Comparison of ENCODE assay signal across 10 cellular contexts in the genomic region with DNA sequence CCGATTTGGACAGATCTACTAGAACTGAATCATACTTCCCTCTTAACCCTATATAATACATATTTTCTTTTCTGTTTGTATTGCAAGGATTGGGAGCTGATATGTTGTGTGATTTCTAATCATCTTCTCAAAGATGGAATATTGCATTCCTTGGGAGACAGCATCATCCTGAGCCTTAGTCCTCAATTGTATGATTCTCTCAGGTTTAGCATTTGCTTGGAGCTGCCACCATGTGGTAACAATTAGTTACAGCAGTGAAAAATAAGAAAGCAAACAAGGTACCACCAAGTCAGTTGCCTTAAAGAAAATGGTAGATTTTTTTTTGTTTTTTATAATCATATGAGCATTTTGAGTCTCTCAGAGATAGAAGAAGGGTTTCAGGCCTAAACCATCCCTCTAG. TPM values are rescaled to one million over a fixed set of nuclear protein-coding genes. Genes with fewer than 3 reads are reported as not detected.
DNase-seq lines count a peak whose midpoint lies in the region; ATAC-seq and TF ChIP-seq lines count a peak whose summit lies in the region.
"Had no signal": no experiment of that assay in that cellular context is flagged by ENCODE, and none has a peak within 500 bp of the region (broad histone marks: within the 10 kb centered on the region; RNA-seq: fewer than 3 reads in every experiment).

No MANE protein-coding gene starts in this region.

- H3K4me1 Mint-ChIP-seq in CD14-positive monocyte: no peaks in the 10 kb centered on the region

- H3K27ac ChIP-seq in liver (ENCODE audit: low read depth in 1 of 2, low read length in 2 of 2): no peak overlapping the region

- TF ChIP-seq CTCF in CD14-positive monocyte (IDR thresholded peaks at IDR 0.05) (peak; percentile 8), astrocyte of the cerebellum (IDR thresholded peaks at IDR 0.05; ENCODE audit: low read depth, low read length, missing control alignments) (peak; percentile 49), liver (IDR thresholded peaks at IDR 0.05; ENCODE audit: low read depth, low read length, missing input control) (peak; percentile 40)

- POLR2A ChIA-PET in HEK293T (lab: Yijun Ruan, JAX): no interaction called here

- peak; percentile 53 to 60 for TF ChIP-seq RAD21 in liver (IDR thresholded peaks at IDR 0.05)

- 100% methylated on average over 1 of the region's 1 CpG for WGBS in liver

- no peaks in the 10 kb centered on the region for H3K9me3 ChIP-seq in liver (ENCODE audit: control insufficient read depth in 4 of 4, low read length in 3 of 4)

- CTCF ChIA-PET in HEK293T (lab: Yijun Ruan, JAX): interaction anchor here (0.5 to 1.6 kb wide), 3 partner anchors 12 to 1148 kb away, joined by 3 to 4 read pairs (median 3); a partner anchor contains a TSS

- H3K36me3 ChIP-seq in liver (ENCODE audit: control insufficient read depth in 4 of 4, insufficient read depth in 3 of 4, low read depth in 1 of 4, low read length in 3 of 4): peaks cover 5 to 78% (median 73%) of the 10 kb centered on the region in 4 donors

- H3K4me3 ChIP-seq in astrocyte of the cerebellum (ENCODE audit: low read depth, low read length) (no peak overlapping the region), liver (ENCODE audit: low read depth in 1 of 3, low read length in 3 of 3) (no peak overlapping the region)

- DNase-seq in CD14-positive monocyte (ENCODE audit: low spot score) (no peak), HEK293T (ENCODE audit: extremely low spot score) (peak; percentile 18), astrocyte of the cerebellum (ENCODE audit: low read depth) (no peak), GM19240 (ENCODE audit: insufficient read length, low spot score) (no peak)
- DNase-seq: activated CD4-positive, alpha-beta T cell treated with anti-CD3 and anti-CD28 coated beads for 4 hours; NCI-H524 had no signal

- no peaks in the 10 kb centered on the region for H3K9me3 Mint-ChIP-seq in CD14-positive monocyte

- no peaks in the 10 kb centered on the region for H3K27me3 Mint-ChIP-seq in CD14-positive monocyte (ENCODE audit: low read depth in 3 of 3)

- no peak overlapping the region for H3K9ac ChIP-seq in liver (ENCODE audit: low read depth in 1 of 2, low read length in 2 of 2)

- no peaks in the 10 kb centered on the region for H3K4me1 ChIP-seq in liver (ENCODE audit: control insufficient read depth in 4 of 4, insufficient read depth in 4 of 4, low read length in 3 of 4)

- intact Hi-C loops in CD14-positive monocyte (cut with micrococcal nuclease): no loop called here

- no peak overlapping the region for H3K4me3 Mint-ChIP-seq in CD14-positive monocyte

- no peaks in the 10 kb centered on the region for H3K27me3 ChIP-seq in liver (ENCODE audit: control insufficient read depth in 4 of 4, insufficient read depth in 4 of 4, low read length in 3 of 4)

- no peak overlapping the region for H3K27ac Mint-ChIP-seq in CD14-positive monocyte

- peaks cover 93 to 98% of the 10 kb centered on the region in 2 donors for H3K36me3 Mint-ChIP-seq in CD14-positive monocyte

- ATAC-seq in HG03095 (IDR thresholded peaks at IDR 0.05; ENCODE audit: unreplicated experiment) (no peak), GM21423 (IDR thresholded peaks at IDR 0.05; ENCODE audit: unreplicated experiment) (no peak), GM21737 (IDR thresholded peaks at IDR 0.05; ENCODE audit: unreplicated experiment) (no peak)

- in situ Hi-C loops in astrocyte of the cerebellum (cut with HindIII; ENCODE audit: low sequenced_read_pairs): no loop called here

TF ChIP-seq in HEK293T, 16 proteins besides CTCF, POLR2A, EP300 and RAD21:
- TF ChIP-seq NFRKB (IDR thresholded peaks at IDR 0.05) (no peak), LEF1 (IDR thresholded peaks at IDR 0.05; ENCODE audit: borderline replicate concordance) (no peak), ZNF384 (IDR thresholded peaks at IDR 0.05) (no peak), FOXK2 (IDR thresholded peaks at IDR 0.05) (no peak)
- TF ChIP-seq, protein P1, sequence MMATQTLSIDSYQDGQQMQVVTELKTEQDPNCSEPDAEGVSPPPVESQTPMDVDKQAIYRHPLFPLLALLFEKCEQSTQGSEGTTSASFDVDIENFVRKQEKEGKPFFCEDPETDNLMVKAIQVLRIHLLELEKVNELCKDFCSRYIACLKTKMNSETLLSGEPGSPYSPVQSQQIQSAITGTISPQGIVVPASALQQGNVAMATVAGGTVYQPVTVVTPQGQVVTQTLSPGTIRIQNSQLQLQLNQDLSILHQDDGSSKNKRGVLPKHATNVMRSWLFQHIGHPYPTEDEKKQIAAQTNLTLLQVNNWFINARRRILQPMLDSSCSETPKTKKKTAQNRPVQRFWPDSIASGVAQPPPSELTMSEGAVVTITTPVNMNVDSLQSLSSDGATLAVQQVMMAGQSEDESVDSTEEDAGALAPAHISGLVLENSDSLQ (IDR thresholded peaks at IDR 0.05): no peak

TF ChIP-seq in liver, 16 proteins besides CTCF, POLR2A, EP300 and RAD21:
- TF ChIP-seq HNF4A (conservative IDR thresholded peaks at IDR 0.05) (no peak), HNF4G (IDR thresholded peaks at IDR 0.05) (no peak), SP1 (IDR thresholded peaks at IDR 0.05) (no peak), TAF1 (conservative IDR thresholded peaks at IDR 0.05) (no peak)

RNA-seq across cellular contexts. Expression of a gene that starts 11.9 kb away (rescaled TPM):
- polyA plus RNA-seq in CD14-positive monocyte (10 to 100 TPM; 13.6 to 23.3 TPM), liver (10 to 100 TPM; 16.5 to 33.1 TPM)
- 10 to 100 TPM; 32.3 to 94.5 TPM for total RNA-seq in liver
